38 cellular contexts compared by ENCODE assay signal in the genomic region with DNA sequence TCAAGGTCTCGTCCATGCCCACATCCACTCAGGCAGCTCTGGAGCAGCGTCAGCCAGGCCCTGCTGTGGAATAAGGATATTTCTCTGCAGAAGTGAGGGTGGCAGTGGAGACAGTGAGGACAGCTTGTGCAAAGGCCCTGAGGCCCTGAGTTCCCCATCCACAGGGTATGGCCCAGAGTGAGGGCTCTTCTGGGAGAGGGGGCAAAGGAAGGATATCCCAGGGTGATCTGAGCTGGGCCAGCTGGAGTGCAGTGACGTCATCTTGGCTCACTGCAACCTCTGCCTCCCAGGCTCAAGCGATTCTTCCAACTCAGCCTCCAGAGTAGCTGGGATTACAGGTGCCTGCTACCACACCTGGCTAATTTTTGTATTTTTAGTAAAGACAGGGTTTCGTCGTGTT. TPM values are rescaled to one million over a fixed set of nuclear protein-coding genes. Genes with fewer than 3 reads are reported as not detected.
"Had no signal": no experiment of that assay in that cellular context is flagged by ENCODE, and none has a peak within 500 bp of the region (broad histone marks: within the 10 kb centered on the region; RNA-seq: fewer than 3 reads in every experiment).

No MANE protein-coding gene starts in this region.

- H3K9me3 ChIP-seq: ascending aorta had no signal

- H3K9me3 Mint-ChIP-seq: activated B cell treated with CpG ODN at 0.5 μM for 24 hours; activated CD4-positive, alpha-beta memory T cell treated with anti-CD3 and anti-CD28 coated beads for 36 hours; activated CD4-positive, alpha-beta T cell treated with anti-CD3 and anti-CD28 coated beads, Interleukin-2, amount 10 ng/mL, durations not matched to agents 24 days and 14 days; activated CD8-positive, alpha-beta T cell treated with anti-CD3 and anti-CD28 coated beads for 36 hours; activated naive CD4-positive, alpha-beta T cell treated with anti-CD3 and anti-CD28 coated beads for 36 hours; activated naive CD4-positive, alpha-beta T cell treated with anti-CD3 and anti-CD28 coated beads, Interleukin-2, amount 50 U/mL, for 24 hours; activated naive CD8-positive, alpha-beta T cell treated with anti-CD3 and anti-CD28 coated beads, Interleukin-2, amount 10 ng/mL, durations not matched to agents 7 days and 5 days; activated naive CD8-positive, alpha-beta T cell treated with anti-CD3 and anti-CD28 coated beads, Interleukin-2, amount 50 U/mL, for 24 hours; activated T-cell treated with anti-CD3 and anti-CD28 coated beads, Interleukin-2, amount 50 U/mL, for 4 hours; activated T-cell treated with anti-CD3 and anti-CD28 coated beads, Interleukin-2, amount 50 U/mL, for 72 hours; activated T-helper 1 cell treated with anti-CD3 and anti-CD28 coated beads, Interleukin-12 subunit alpha, Interleukin-12 subunit beta, Interleukin-2, Interleukin-4 antibody, amounts not matched to agents 30 ng/mL and 10 ng/mL and 1 ng/mL, durations not matched to agents 14 hours and 24 hours and 36 hours; activated T-helper 17 cell treated with anti-CD3 and anti-CD28 coated beads, Interleukin-2, amount 50 U/mL, for 72 hours; brain; T-helper 1 cell treated with Interleukin-12 subunit alpha and Interleukin-12 subunit beta and Interleukin-4 antibody, amounts not matched to agents 30 μg/mL and 1 μg/mL, for 36 hours; T-helper 2 cell treated with Interferon-gamma antibody and Interleukin-4, amounts not matched to agents 5 μg/mL and 100 μg/mL, for 36 hours had no signal

- H3K4me3 ChIP-seq: ascending aorta, cardiac muscle cell had no signal

- DNase-seq: activated B cell treated with CpG ODN at 0.5 μM for 24 hours; activated CD4-positive, alpha-beta memory T cell treated with anti-CD3 and anti-CD28 coated beads for 36 hours; activated CD4-positive, alpha-beta T cell treated with anti-CD3 and anti-CD28 coated beads for 4 hours; activated CD4-positive, alpha-beta T cell treated with anti-CD3 and anti-CD28 coated beads, Interleukin-2, amount 10 ng/mL, durations not matched to agents 24 days and 14 days; activated CD4-positive, alpha-beta T cell treated with anti-CD3 and anti-CD28 coated beads, Interleukin-2, amount 50 U/mL, for 1 hour; activated CD4-positive, alpha-beta T cell treated with anti-CD3 and anti-CD28 coated beads, Interleukin-2, amount 50 U/mL, for 4 hours; activated CD4-positive, CD25-positive, alpha-beta regulatory T cell treated with anti-CD3 and anti-CD28 coated beads, Interleukin-2, amount 50 U/mL, for 72 hours; activated CD8-positive, alpha-beta memory T cell treated with anti-CD3 and anti-CD28 coated beads, Interleukin-2, amount 50 U/mL, for 4 hours; activated CD8-positive, alpha-beta T cell treated with anti-CD3 and anti-CD28 coated beads for 36 hours; activated effector memory CD4-positive, alpha-beta T cell treated with anti-CD3 and anti-CD28 coated beads, Interleukin-2, amount 50 U/mL, for 16 hours; activated gamma-delta T cell treated with Interleukin-2 at 50 U/mL for 16 hours; activated naive CD4-positive, alpha-beta T cell; activated naive CD4-positive, alpha-beta T cell treated with anti-CD3 and anti-CD28 coated beads for 36 hours; activated naive CD8-positive, alpha-beta T cell treated with anti-CD3 and anti-CD28 coated beads, Interleukin-2, amount 10 ng/mL, durations not matched to agents 7 days and 5 days; activated naive CD8-positive, alpha-beta T cell treated with anti-CD3 and anti-CD28 coated beads, Interleukin-2, amount 50 U/mL, for 24 hours; activated T-cell treated with anti-CD3 and anti-CD28 coated beads for 4 hours; activated T-cell treated with anti-CD3 and anti-CD28 coated beads, Interleukin-2, amount 50 U/mL, for 1 hour; activated T-cell treated with anti-CD3 and anti-CD28 coated beads, Interleukin-2, amount 50 U/mL, for 4 hours; activated T-cell treated with anti-CD3 and anti-CD28 coated beads, Interleukin-2, amount 50 U/mL, for 72 hours; amygdala; anterior cingulate cortex; caudate nucleus; T-helper 1 cell; T-helper 2 cell; T-helper 9 cell had no signal

- H3K4me3 Mint-ChIP-seq: activated B cell treated with CpG ODN at 0.5 μM for 24 hours; activated CD4-positive, alpha-beta memory T cell treated with anti-CD3 and anti-CD28 coated beads for 36 hours; activated CD4-positive, alpha-beta T cell treated with anti-CD3 and anti-CD28 coated beads, Interleukin-2, amount 10 ng/mL, durations not matched to agents 24 days and 14 days; activated CD8-positive, alpha-beta T cell treated with anti-CD3 and anti-CD28 coated beads for 36 hours; activated naive CD4-positive, alpha-beta T cell treated with anti-CD3 and anti-CD28 coated beads for 36 hours; activated naive CD4-positive, alpha-beta T cell treated with anti-CD3 and anti-CD28 coated beads, Interleukin-2, amount 50 U/mL, for 24 hours; activated naive CD8-positive, alpha-beta T cell; activated naive CD8-positive, alpha-beta T cell treated with anti-CD3 and anti-CD28 coated beads, Interleukin-2, amount 10 ng/mL, durations not matched to agents 7 days and 5 days; activated naive CD8-positive, alpha-beta T cell treated with anti-CD3 and anti-CD28 coated beads, Interleukin-2, amount 50 U/mL, for 24 hours; activated T-cell treated with anti-CD3 and anti-CD28 coated beads, Interleukin-2, amount 50 U/mL, for 4 hours; activated T-cell treated with anti-CD3 and anti-CD28 coated beads, Interleukin-2, amount 50 U/mL, for 72 hours; activated T-helper 1 cell treated with anti-CD3 and anti-CD28 coated beads, Interleukin-12 subunit alpha, Interleukin-12 subunit beta, Interleukin-2, Interleukin-4 antibody, amounts not matched to agents 30 ng/mL and 10 ng/mL and 1 ng/mL, durations not matched to agents 14 hours and 24 hours and 36 hours; activated T-helper 17 cell treated with anti-CD3 and anti-CD28 coated beads, Interleukin-2, amount 50 U/mL, for 72 hours; brain; T-helper 1 cell treated with Interleukin-12 subunit alpha and Interleukin-12 subunit beta and Interleukin-4 antibody, amounts not matched to agents 30 μg/mL and 1 μg/mL, for 36 hours; T-helper 2 cell treated with Interferon-gamma antibody and Interleukin-4, amounts not matched to agents 5 μg/mL and 100 μg/mL, for 36 hours had no signal

- ATAC-seq: activated CD8-positive, alpha-beta T cell treated with anti-CD3 and anti-CD28 coated beads for 36 hours; activated naive CD8-positive, alpha-beta T cell treated with anti-CD3 and anti-CD28 coated beads, Interleukin-2, amount 50 U/mL, for 24 hours; activated T-cell treated with anti-CD3 and anti-CD28 coated beads, Interleukin-2, amount 50 U/mL, for 4 hours; activated T-cell treated with anti-CD3 and anti-CD28 coated beads, Interleukin-2, amount 50 U/mL, for 72 hours; activated T-helper 17 cell treated with anti-CD3 and anti-CD28 coated beads, Interleukin-2, amount 50 U/mL, for 72 hours had no signal

- H3K27ac ChIP-seq: ascending aorta, cardiac muscle cell, VCaP had no signal

- H3K27ac Mint-ChIP-seq: activated B cell treated with CpG ODN at 0.5 μM for 24 hours; activated CD4-positive, alpha-beta memory T cell treated with anti-CD3 and anti-CD28 coated beads for 36 hours; activated CD4-positive, alpha-beta T cell treated with anti-CD3 and anti-CD28 coated beads, Interleukin-2, amount 10 ng/mL, durations not matched to agents 24 days and 14 days; activated CD8-positive, alpha-beta T cell treated with anti-CD3 and anti-CD28 coated beads for 36 hours; activated naive CD4-positive, alpha-beta T cell treated with anti-CD3 and anti-CD28 coated beads for 36 hours; activated naive CD4-positive, alpha-beta T cell treated with anti-CD3 and anti-CD28 coated beads, Interleukin-2, amount 50 U/mL, for 24 hours; activated naive CD8-positive, alpha-beta T cell; activated naive CD8-positive, alpha-beta T cell treated with anti-CD3 and anti-CD28 coated beads, Interleukin-2, amount 10 ng/mL, durations not matched to agents 7 days and 5 days; activated naive CD8-positive, alpha-beta T cell treated with anti-CD3 and anti-CD28 coated beads, Interleukin-2, amount 50 U/mL, for 24 hours; activated T-cell treated with anti-CD3 and anti-CD28 coated beads, Interleukin-2, amount 50 U/mL, for 72 hours; activated T-helper 1 cell treated with anti-CD3 and anti-CD28 coated beads, Interleukin-12 subunit alpha, Interleukin-12 subunit beta, Interleukin-2, Interleukin-4 antibody, amounts not matched to agents 30 ng/mL and 10 ng/mL and 1 ng/mL, durations not matched to agents 14 hours and 24 hours and 36 hours; activated T-helper 17 cell treated with anti-CD3 and anti-CD28 coated beads, Interleukin-2, amount 50 U/mL, for 72 hours; T-helper 1 cell treated with Interleukin-12 subunit alpha and Interleukin-12 subunit beta and Interleukin-4 antibody, amounts not matched to agents 30 μg/mL and 1 μg/mL, for 36 hours; T-helper 2 cell treated with Interferon-gamma antibody and Interleukin-4, amounts not matched to agents 5 μg/mL and 100 μg/mL, for 36 hours had no signal

- H3K27me3 Mint-ChIP-seq: activated B cell treated with CpG ODN at 0.5 μM for 24 hours; activated CD4-positive, alpha-beta memory T cell treated with anti-CD3 and anti-CD28 coated beads for 36 hours; activated CD4-positive, alpha-beta T cell treated with anti-CD3 and anti-CD28 coated beads, Interleukin-2, amount 10 ng/mL, durations not matched to agents 24 days and 14 days; activated CD8-positive, alpha-beta T cell treated with anti-CD3 and anti-CD28 coated beads for 36 hours; activated naive CD4-positive, alpha-beta T cell treated with anti-CD3 and anti-CD28 coated beads, Interleukin-2, amount 50 U/mL, for 24 hours; activated naive CD8-positive, alpha-beta T cell; activated naive CD8-positive, alpha-beta T cell treated with anti-CD3 and anti-CD28 coated beads, Interleukin-2, amount 10 ng/mL, durations not matched to agents 7 days and 5 days; activated naive CD8-positive, alpha-beta T cell treated with anti-CD3 and anti-CD28 coated beads, Interleukin-2, amount 50 U/mL, for 24 hours; activated T-helper 17 cell treated with anti-CD3 and anti-CD28 coated beads, Interleukin-2, amount 50 U/mL, for 72 hours; brain had no signal

- H3K36me3 Mint-ChIP-seq: activated naive CD4-positive, alpha-beta T cell treated with anti-CD3 and anti-CD28 coated beads, Interleukin-2, amount 50 U/mL, for 24 hours; activated naive CD8-positive, alpha-beta T cell had no signal

- H3K27me3 ChIP-seq: ascending aorta, cardiac muscle cell had no signal

- H3K4me1 Mint-ChIP-seq: activated B cell treated with CpG ODN at 0.5 μM for 24 hours; activated CD4-positive, alpha-beta T cell treated with anti-CD3 and anti-CD28 coated beads, Interleukin-2, amount 10 ng/mL, durations not matched to agents 24 days and 14 days; activated naive CD4-positive, alpha-beta T cell treated with anti-CD3 and anti-CD28 coated beads, Interleukin-2, amount 50 U/mL, for 24 hours; activated naive CD8-positive, alpha-beta T cell treated with anti-CD3 and anti-CD28 coated beads, Interleukin-2, amount 10 ng/mL, durations not matched to agents 7 days and 5 days; activated naive CD8-positive, alpha-beta T cell treated with anti-CD3 and anti-CD28 coated beads, Interleukin-2, amount 50 U/mL, for 24 hours; brain had no signal

- H3K4me1 ChIP-seq: ascending aorta had no signal

- FAIRE-seq: bronchial epithelial cell, TTC549 had no signal

RNA-seq across cellular contexts. Expression of gene EXOC3L2, which starts 17.4 kb away (rescaled TPM):
- total RNA-seq: activated B cell treated with CpG ODN at 0.5 μM for 24 hours; activated CD4-positive, alpha-beta memory T cell treated with anti-CD3 and anti-CD28 coated beads for 36 hours; activated CD4-positive, alpha-beta T cell treated with anti-CD3 and anti-CD28 coated beads, Interleukin-2, amount 10 ng/mL, durations not matched to agents 24 days and 14 days; activated CD8-positive, alpha-beta memory T cell treated with anti-CD3 and anti-CD28 coated beads for 36 hours; activated CD8-positive, alpha-beta T cell treated with anti-CD3 and anti-CD28 coated beads for 36 hours; activated naive CD4-positive, alpha-beta T cell treated with anti-CD3 and anti-CD28 coated beads for 36 hours; activated naive CD8-positive, alpha-beta T cell treated with anti-CD3 and anti-CD28 coated beads, Interleukin-2, amount 10 ng/mL, durations not matched to agents 7 days and 5 days; activated T-cell treated with anti-CD3 and anti-CD28 coated beads, Interleukin-2, amount 50 U/mL, for 4 hours; activated T-cell treated with anti-CD3 and anti-CD28 coated beads, Interleukin-2, amount 50 U/mL, for 72 hours; activated T-helper 1 cell treated with anti-CD3 and anti-CD28 coated beads, Interleukin-12 subunit alpha, Interleukin-12 subunit beta, Interleukin-2, Interleukin-4 antibody, amounts not matched to agents 30 ng/mL and 10 ng/mL and 1 ng/mL, durations not matched to agents 14 hours and 24 hours and 36 hours; activated T-helper 17 cell treated with anti-CD3 and anti-CD28 coated beads, Interleukin-2, amount 50 U/mL, for 72 hours; bronchial epithelial cell had no signal
